22 cellular contexts compared by ENCODE assay signal in genomic region chr7:139676390-139676789, GRCh38.
DNase-seq lines count a peak whose midpoint lies in the region; ATAC-seq, FAIRE-seq and TF ChIP-seq lines count a peak whose summit lies in the region.
"Had no signal": no experiment of that assay in that cellular context is flagged by ENCODE, and none has a peak within 500 bp of the region (broad histone marks: within the 10 kb centered on the region; RNA-seq: fewer than 3 reads in every experiment).

No MANE protein-coding gene starts in this region.

- H3K36me3 ChIP-seq in liver (ENCODE audit: control insufficient read depth in 4 of 4, insufficient read depth in 3 of 4, low read depth in 1 of 4, low read length in 3 of 4) = no peaks in the 10 kb centered on the region
- H3K36me3 ChIP-seq: suprapubic skin had no signal

- H3K27ac Mint-ChIP-seq in CD4-positive, alpha-beta T cell = peak overlapping the region; percentile 19
- peak overlapping the region; percentile 71 for H3K27ac Mint-ChIP-seq in activated T-helper 17 cell treated with anti-CD3 and anti-CD28 coated beads, Interleukin-2, amount 50 U/mL, for 72 hours
- peak overlapping the region; percentile 76 for H3K27ac Mint-ChIP-seq in stimulated activated effector memory CD8-positive, alpha-beta T cell treated with anti-CD3 and anti-CD28 coated beads, Interleukin-12 subunit alpha, Interleukin-12 subunit beta, amount 100 ng/mL, for 72 hours
- H3K27ac Mint-ChIP-seq: activated B cell treated with CpG ODN at 0.5 μM for 24 hours had no signal

- no peak overlapping the region for H3K27ac ChIP-seq in CD4-positive, alpha-beta T cell (ENCODE audit: low read depth, low read length)
- peak overlapping the region; percentile 61 to 75 for H3K27ac ChIP-seq in liver (ENCODE audit: low read depth in 1 of 2, low read length in 2 of 2)
- H3K27ac ChIP-seq: HL-60, suprapubic skin had no signal

- TF ChIP-seq RAD21 in liver (IDR thresholded peaks at IDR 0.05) = no peak

- H3K27me3 Mint-ChIP-seq in CD4-positive, alpha-beta T cell = no peaks in the 10 kb centered on the region
- no peaks in the 10 kb centered on the region for H3K27me3 Mint-ChIP-seq in activated T-helper 17 cell treated with anti-CD3 and anti-CD28 coated beads, Interleukin-2, amount 50 U/mL, for 72 hours
- H3K27me3 Mint-ChIP-seq: activated B cell treated with CpG ODN at 0.5 μM for 24 hours; brain; CD4-positive, alpha-beta memory T cell had no signal

- TF ChIP-seq POLR2A in GM12892 (IDR thresholded peaks at IDR 0.05; ENCODE audit: low read depth, low read length) = no peak

- DNase-seq in CD4-positive, alpha-beta T cell = no peak
- no peak for DNase-seq in stimulated activated effector memory CD8-positive, alpha-beta T cell treated with anti-CD3 and anti-CD28 coated beads, Interleukin-12 subunit alpha, Interleukin-12 subunit beta, amount 100 ng/mL, for 72 hours (ENCODE audit: low spot score in 2 of 2)
- DNase-seq in GM12892 (ENCODE audit: insufficient read length) = no peak
- DNase-seq in stimulated activated CD4-positive, alpha-beta T cell treated with anti-CD3 and anti-CD28 coated beads, Interleukin-4, amount 100 ng/mL, for 4 hours = no peak
- no peak for DNase-seq in D721Med (ENCODE audit: insufficient read length, low spot score)
- DNase-seq in AG20443 (ENCODE audit: low spot score) = no peak
- DNase-seq: activated B cell treated with CpG ODN at 0.5 μM for 24 hours; activated naive CD4-positive, alpha-beta T cell treated with Interleukin-2 at 50 U/mL for 16 hours; activated T-cell treated with anti-CD3 and anti-CD28 coated beads, Interleukin-2, amount 50 U/mL, for 48 hours; CD4-positive, alpha-beta memory T cell; effector CD4-positive, alpha-beta T cell; mesendoderm; NCI-H1930; NCI-H510A treated with DMSO at 0.1 percent for 48 hours; stimulated activated naive CD4-positive, alpha-beta T cell; T-helper 1 cell had no signal

- intact Hi-C loops in CD4-positive, alpha-beta T cell (cut with DNase I, micrococcal nuclease) = no loop called here

- CTCF ChIA-PET in CD4-positive, alpha-beta T cell (lab: Charles Lee) = no interaction called here

- no peaks in the 10 kb centered on the region for H3K9me3 Mint-ChIP-seq in CD4-positive, alpha-beta T cell
- no peaks in the 10 kb centered on the region for H3K9me3 Mint-ChIP-seq in activated T-helper 17 cell treated with anti-CD3 and anti-CD28 coated beads, Interleukin-2, amount 50 U/mL, for 72 hours
- H3K9me3 Mint-ChIP-seq in stimulated activated effector memory CD8-positive, alpha-beta T cell treated with anti-CD3 and anti-CD28 coated beads, Interleukin-12 subunit alpha, Interleukin-12 subunit beta, amount 100 ng/mL, for 72 hours = no peaks in the 10 kb centered on the region
- H3K9me3 Mint-ChIP-seq: activated B cell treated with CpG ODN at 0.5 μM for 24 hours; CD4-positive, alpha-beta memory T cell had no signal

- 96% methylated on average over 2 of the region's 2 CpGs for WGBS in liver

- no peak for FAIRE-seq in GM12892 (lab: Jason Lieb, UNC)
- no peak for FAIRE-seq in D721Med (lab: Jason Lieb, UNC)
- FAIRE-seq: H54 had no signal

- H3K9ac ChIP-seq in liver (ENCODE audit: low read depth in 1 of 2, low read length in 2 of 2) = no peak overlapping the region

- no peak for ATAC-seq in CD4-positive, alpha-beta T cell (ENCODE audit: poor library complexity)
- no peak for ATAC-seq in activated T-helper 17 cell treated with anti-CD3 and anti-CD28 coated beads, Interleukin-2, amount 50 U/mL, for 72 hours (replicated peaks)
- no peak for ATAC-seq in stimulated activated effector memory CD8-positive, alpha-beta T cell treated with anti-CD3 and anti-CD28 coated beads, Interleukin-12 subunit alpha, Interleukin-12 subunit beta, amount 100 ng/mL, for 72 hours

- POLR2A ChIA-PET in CD4-positive, alpha-beta T cell (lab: Charles Lee) = no interaction called here

- no peaks in the 10 kb centered on the region for H3K27me3 ChIP-seq in CD4-positive, alpha-beta T cell (ENCODE audit: control insufficient read depth, insufficient read depth, low read length)
- H3K27me3 ChIP-seq in liver (ENCODE audit: control insufficient read depth in 4 of 4, insufficient read depth in 4 of 4, low read length in 3 of 4) = no peaks in the 10 kb centered on the region
- H3K27me3 ChIP-seq: suprapubic skin had no signal

- TF ChIP-seq CTCF in CD4-positive, alpha-beta T cell (IDR thresholded peaks at IDR 0.05) = no peak
- TF ChIP-seq CTCF in liver (IDR thresholded peaks at IDR 0.05; ENCODE audit: low read depth, low read length, missing input control) = no peak
- TF ChIP-seq CTCF in D721Med (IDR thresholded peaks at IDR 0.05; ENCODE audit: insufficient read depth, missing control alignments) = no peak

- H3K9me3 ChIP-seq in CD4-positive, alpha-beta T cell (ENCODE audit: control insufficient read depth, low read length) = no peaks in the 10 kb centered on the region
- H3K9me3 ChIP-seq in liver (ENCODE audit: control insufficient read depth in 4 of 4, low read length in 3 of 4) = no peaks in the 10 kb centered on the region
- H3K9me3 ChIP-seq: suprapubic skin had no signal

- no peak overlapping the region for H3K4me3 ChIP-seq in liver (ENCODE audit: low read depth in 1 of 3, low read length in 3 of 3)
- H3K4me3 ChIP-seq: suprapubic skin had no signal

- peaks cover 45% of the 10 kb centered on the region for H3K4me1 Mint-ChIP-seq in CD4-positive, alpha-beta T cell (ENCODE audit: low read depth)
- H3K4me1 Mint-ChIP-seq in activated T-helper 17 cell treated with anti-CD3 and anti-CD28 coated beads, Interleukin-2, amount 50 U/mL, for 72 hours = peaks cover 45% of the 10 kb centered on the region
- peaks cover 65% of the 10 kb centered on the region for H3K4me1 Mint-ChIP-seq in stimulated activated effector memory CD8-positive, alpha-beta T cell treated with anti-CD3 and anti-CD28 coated beads, Interleukin-12 subunit alpha, Interleukin-12 subunit beta, amount 100 ng/mL, for 72 hours

- H3K4me1 ChIP-seq in liver (ENCODE audit: control insufficient read depth in 4 of 4, insufficient read depth in 4 of 4, low read length in 3 of 4) = peaks cover 22 to 63% (median 57%) of the 10 kb centered on the region in 4 donors

- H3K36me3 Mint-ChIP-seq in CD4-positive, alpha-beta T cell (ENCODE audit: low read depth) = peaks cover 25% of the 10 kb centered on the region
- peaks cover 49% of the 10 kb centered on the region for H3K36me3 Mint-ChIP-seq in activated T-helper 17 cell treated with anti-CD3 and anti-CD28 coated beads, Interleukin-2, amount 50 U/mL, for 72 hours (ENCODE audit: low read depth)
- H3K36me3 Mint-ChIP-seq in stimulated activated effector memory CD8-positive, alpha-beta T cell treated with anti-CD3 and anti-CD28 coated beads, Interleukin-12 subunit alpha, Interleukin-12 subunit beta, amount 100 ng/mL, for 72 hours = peaks cover 27% of the 10 kb centered on the region

- H3K4me3 Mint-ChIP-seq in CD4-positive, alpha-beta T cell = no peak overlapping the region
- no peak overlapping the region for H3K4me3 Mint-ChIP-seq in activated T-helper 17 cell treated with anti-CD3 and anti-CD28 coated beads, Interleukin-2, amount 50 U/mL, for 72 hours
- no peak overlapping the region for H3K4me3 Mint-ChIP-seq in stimulated activated effector memory CD8-positive, alpha-beta T cell treated with anti-CD3 and anti-CD28 coated beads, Interleukin-12 subunit alpha, Interleukin-12 subunit beta, amount 100 ng/mL, for 72 hours
- H3K4me3 Mint-ChIP-seq: activated B cell treated with CpG ODN at 0.5 μM for 24 hours; brain; CD4-positive, alpha-beta memory T cell had no signal

TF ChIP-seq in liver, 16 proteins besides CTCF, POLR2A, EP300 and RAD21:
- TF ChIP-seq EGR1 (IDR thresholded peaks at IDR 0.05; ENCODE audit: low read depth in 2 of 2) = no peak
- no peak for TF ChIP-seq RXRA (IDR thresholded peaks at IDR 0.05)
- no peak for TF ChIP-seq HNF4A (conservative IDR thresholded peaks at IDR 0.05)
- TF ChIP-seq HNF4G (IDR thresholded peaks at IDR 0.05) = no peak
- TF ChIP-seq FOXA2 (IDR thresholded peaks at IDR 0.05) = no peak
- TF ChIP-seq YY1 (IDR thresholded peaks at IDR 0.05) = no peak
- no peak for TF ChIP-seq ATF3 (IDR thresholded peaks at IDR 0.05)
- no peak for TF ChIP-seq MAX (IDR thresholded peaks at IDR 0.05)
- no peak for TF ChIP-seq FOXA1 (IDR thresholded peaks at IDR 0.05)
- no peak for TF ChIP-seq SP1 (IDR thresholded peaks at IDR 0.05)

Comparison
In these comparisons a context has a peak if more than half of its experiments do, and no peak if none do; other contexts are left out.
1. H3K27ac Mint-ChIP-seq: peak in every context shown above with its lines; median percentile 76 in stimulated activated effector memory CD8-positive, alpha-beta T cell treated with anti-CD3 and anti-CD28 coated beads, Interleukin-12 subunit alpha, Interleukin-12 subunit beta, amount 100 ng/mL, for 72 hours; 71 in activated T-helper 17 cell treated with anti-CD3 and anti-CD28 coated beads, Interleukin-2, amount 50 U/mL, for 72 hours; 19 in CD4-positive, alpha-beta T cell.